Comparison of ENCODE assay signal across 8 cellular contexts in genomic region chr11:118619444-118620205, GRCh38. TPM values are rescaled to one million over a fixed set of nuclear protein-coding genes. Genes with fewer than 3 reads are reported as not detected.
DNase-seq lines count a peak whose midpoint lies in the region; ATAC-seq and TF ChIP-seq lines count a peak whose summit lies in the region.

No MANE protein-coding gene starts in this region.

- DNase-seq in ascending aorta (ENCODE audit: low spot score in 2 of 2) (peak in 1 of 2 donors; percentile 94), inferior parietal cortex (ENCODE audit: extremely low spot score) (peak; percentile 53), stromal cell of bone marrow (ENCODE audit: low read depth) (peak; percentile 96), SK-N-DZ (ENCODE audit: low spot score) (no peak), NCI-H187 (lab: John Stamatoyannopoulos, UW) (no peak), mesenteric fat pad (ENCODE audit: low spot score) (no peak)

- H3K4me1 ChIP-seq in HUES48 (ENCODE audit: control insufficient read depth, insufficient read depth, low read length) (peaks cover 55% of the 10 kb centered on the region), ascending aorta (peaks cover 31 to 62% of the 10 kb centered on the region in 2 donors)

- H3K27me3 ChIP-seq in HUES48 (ENCODE audit: control insufficient read depth, insufficient read depth, low read length) (no peaks in the 10 kb centered on the region), ascending aorta (no peaks in the 10 kb centered on the region)

- H3K4me3 ChIP-seq in HUES48 (ENCODE audit: low read depth, low read length) (no peak overlapping the region), ascending aorta (peak overlapping the region in 1 of 2 donors; percentile 44)

- ATAC-seq in HG02763 (IDR thresholded peaks at IDR 0.05; ENCODE audit: unreplicated experiment) = no peak

- H3K36me3 ChIP-seq in HUES48 (ENCODE audit: control insufficient read depth, insufficient read depth, low read length) = peaks cover 5% of the 10 kb centered on the region
- H3K36me3 ChIP-seq in ascending aorta = peaks cover 28 to 29% of the 10 kb centered on the region in 2 donors

- no peak for TF ChIP-seq CTCF in ascending aorta (IDR thresholded peaks at IDR 0.05)

- H3K9me3 ChIP-seq in HUES48 (ENCODE audit: control insufficient read depth, insufficient read depth, low read length) = no peaks in the 10 kb centered on the region
- no peaks in the 10 kb centered on the region for H3K9me3 ChIP-seq in ascending aorta

- peak overlapping the region; percentile 31; the same call in 1 of the 2 replicates for H3K9ac ChIP-seq in HUES48 (ENCODE audit: low read depth, low read length)

- peak overlapping the region; percentile 36 for H3K27ac ChIP-seq in HUES48 (ENCODE audit: low read depth, low read length)
- H3K27ac ChIP-seq in ascending aorta = peak overlapping the region; percentile 95 to 99

- intact Hi-C loops in ascending aorta (cut with DNase I) = loop anchor here (5.0 kb wide), 5 partner anchors 173 to 698 kb away; partner anchors contain the start of genes BCL9L, DDX6, KMT2A and MCAM

RNA-seq across cellular contexts. Expression of gene PHLDB1, which starts 12.2 kb away (rescaled TPM):
- total RNA-seq in ascending aorta (200 TPM), mesenteric fat pad (562 TPM)
- polyA plus RNA-seq in SK-N-DZ (2014; cell fraction: cytosol; rRNA removed) = 15.0 and 25.3 TPM in 2 replicates
- 24.2 and 28.0 TPM in 2 replicates for polyA plus RNA-seq in SK-N-DZ (2014; cell fraction: nucleus; rRNA removed)

RNA-seq across cellular contexts. Expression of gene ARCN1, which starts 47.4 kb away (rescaled TPM):
- 93.8 TPM for total RNA-seq in ascending aorta
- 55.8 and 60.4 TPM in 2 replicates for polyA plus RNA-seq in SK-N-DZ (2014; cell fraction: cytosol; rRNA removed)
- 11.8 and 17.9 TPM in 2 replicates for polyA plus RNA-seq in SK-N-DZ (2014; cell fraction: nucleus; rRNA removed)
- 176 TPM for total RNA-seq in mesenteric fat pad

RNA-seq across cellular contexts. Expression of gene IFT46, which starts 53.9 kb away (rescaled TPM):
- total RNA-seq in ascending aorta = 34.9 TPM
- 30.4 and 53.9 TPM in 2 replicates for polyA plus RNA-seq in SK-N-DZ (2014; cell fraction: cytosol; rRNA removed)
- polyA plus RNA-seq in SK-N-DZ (2014; cell fraction: nucleus; rRNA removed) = 30.9 and 32.9 TPM in 2 replicates
- 11.4 TPM for total RNA-seq in mesenteric fat pad

RNA-seq across cellular contexts. Expression of gene TREH, which starts 59.8 kb away (rescaled TPM):
- total RNA-seq in ascending aorta (not detected), mesenteric fat pad (not detected)
- not detected in 2 replicates for polyA plus RNA-seq in SK-N-DZ (2014; cell fraction: cytosol; rRNA removed)
- not detected in 2 replicates for polyA plus RNA-seq in SK-N-DZ (2014; cell fraction: nucleus; rRNA removed)

Comparison
In these comparisons a context has a peak if more than half of its experiments do, and no peak if none do; other contexts are left out.
1. DNase-seq: peak in inferior parietal cortex (single experiment) and stromal cell of bone marrow (single experiment); none in SK-N-DZ (single experiment), NCI-H187 (0 of 2) and mesenteric fat pad (single experiment).